23 cellular contexts compared by ENCODE assay signal in the genomic region with DNA sequence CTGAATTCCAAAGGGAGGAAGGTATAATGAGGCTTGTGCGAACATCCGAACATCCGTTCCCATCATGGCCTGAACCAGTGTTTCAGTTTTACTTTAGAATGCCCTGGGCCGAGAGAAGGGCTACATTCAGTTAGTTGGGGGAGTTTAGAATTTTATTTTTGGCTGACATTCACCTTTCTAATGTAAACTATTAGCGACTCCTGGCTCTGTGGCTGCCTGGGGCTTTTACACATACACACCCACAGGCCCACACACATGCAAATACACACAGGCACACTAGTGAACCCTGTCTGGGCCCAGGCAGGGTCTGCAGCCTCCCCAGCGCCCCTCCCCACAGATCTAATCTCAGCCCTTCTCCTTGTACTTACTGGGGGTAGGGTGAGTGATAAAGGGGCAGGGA. TPM values are rescaled to one million over a fixed set of nuclear protein-coding genes. Genes with fewer than 3 reads are reported as not detected.
DNase-seq lines count a peak whose midpoint lies in the region; ATAC-seq, FAIRE-seq and TF ChIP-seq lines count a peak whose summit lies in the region.
"Had no signal": no experiment of that assay in that cellular context is flagged by ENCODE, and none has a peak within 500 bp of the region (broad histone marks: within the 10 kb centered on the region; RNA-seq: fewer than 3 reads in every experiment).

No MANE protein-coding gene starts in this region.

- BruUV-seq in GM12878 (replicated peaks; lab: Mats Ljungman, UMichigan) (no TSS peak), OCI-LY7 (replicated peaks; lab: Mats Ljungman, UMichigan) (no TSS peak)

- CTCF ChIA-PET in GM10248 (lab: Yijun Ruan, JAX): interaction anchor here (1.0 kb wide), 2 partner anchors 9 to 11 kb away, joined by 3 to 5 read pairs; no protein-coding TSS in a partner anchor
- CTCF ChIA-PET in GM12878 (lab: Yijun Ruan, JAX): interaction anchor here (1.0 to 1.2 kb wide), 4 partner anchors 10 to 186 kb away, joined by 3 to 4 read pairs (median 3); no protein-coding TSS in a partner anchor
- CTCF ChIA-PET in OCI-LY7 (lab: Charles Lee; ENCODE audit: unreplicated experiment): no interaction called here

- H3K4me3 ChIP-seq in GM12878 (no peak overlapping the region), OCI-LY7 (ENCODE audit: low read depth, low read length, poor library complexity, severe bottlenecking) (no peak overlapping the region)
- H3K4me3 ChIP-seq: BLaER1 had no signal

- RAD21 ChIA-PET in GM12878 (lab: Charles Lee; ENCODE audit: unreplicated experiment): no interaction called here

- POLR2A ChIA-PET in GM10248 (lab: Yijun Ruan, JAX): no interaction called here
- POLR2A ChIA-PET in GM12878 (lab: Charles Lee): interaction anchor here (1.7 kb wide), 1 partner anchor 29 kb away, joined by 6 read pairs; no protein-coding TSS in a partner anchor
- POLR2A ChIA-PET in OCI-LY7 (lab: Charles Lee): no interaction called here

- H3K27ac Mint-ChIP-seq in neural crest cell (ENCODE audit: unreplicated experiment): no peak overlapping the region

- H3K4me3 Mint-ChIP-seq in neural crest cell: peak overlapping the region; percentile 35
- H3K4me3 Mint-ChIP-seq: CD14-positive monocyte, H9, IgD-negative memory B cell had no signal

- H3K9me3 ChIP-seq in GM12878 (replicated peaks; ENCODE audit: control insufficient read depth, insufficient read depth, low read length) (no peaks in the 10 kb centered on the region), OCI-LY7 (ENCODE audit: low read length) (no peaks in the 10 kb centered on the region)
- H3K9me3 ChIP-seq: BLaER1 had no signal

- no peaks in the 10 kb centered on the region for H3K27me3 ChIP-seq in GM12878 (replicated peaks in 1 of 2; ENCODE audit: control insufficient read depth in 2 of 2, insufficient read depth in 2 of 2, low read length in 1 of 2)

- in situ Hi-C loops in GM13977 (cut with MboI; ENCODE audit: low pct_unique_long_range_greater_than_20kb, low sequenced_read_pairs, unreplicated experiment): no loop called here
- in situ Hi-C loops in GM12878 (cut with MboI): no loop called here

- 23% methylated on average over 6 of the region's 6 CpGs for WGBS in GM12878 (ENCODE audit: insufficient coverage, insufficient replicate concordance, low lambda C conversion rate, missing lambda C conversion rate)

- peaks cover 4% of the 10 kb centered on the region for H3K36me3 Mint-ChIP-seq in neural crest cell (ENCODE audit: low read depth)
- H3K36me3 Mint-ChIP-seq: CD4-positive, alpha-beta memory T cell; IgD-negative memory B cell had no signal

- H3K4me2 ChIP-seq in GM12878 (ENCODE audit: control insufficient read depth, insufficient read depth) (no peak overlapping the region; the same call in 1 of the 2 replicates), OCI-LY7 (ENCODE audit: low read length) (no peak overlapping the region)
- H3K4me2 ChIP-seq: BLaER1 had no signal

- no peaks in the 10 kb centered on the region for H3K9me3 Mint-ChIP-seq in neural crest cell
- H3K9me3 Mint-ChIP-seq: CD14-positive monocyte, H9, IgD-negative memory B cell had no signal

- H2AFZ ChIP-seq in GM12878 (ENCODE audit: control insufficient read depth, low read depth, low read length) (no peak overlapping the region), OCI-LY7 (ENCODE audit: low read length) (no peak overlapping the region)

- no peak for TF ChIP-seq CTCF in GM10248 (IDR thresholded peaks at IDR 0.05; ENCODE audit: control extremely low read depth, extremely low read depth, low read depth, missing control alignments)
- no peak for TF ChIP-seq CTCF in GM13977 (IDR thresholded peaks at IDR 0.05; ENCODE audit: extremely low read depth, insufficient read depth, missing control alignments)
- TF ChIP-seq CTCF in GM12878 (IDR thresholded peaks at IDR 0.05 in 2 of 3, conservative IDR thresholded peaks at IDR 0.05 in 1 of 3; ENCODE audit: control insufficient read depth in 2 of 3, extremely low read depth in 1 of 3, insufficient read depth in 1 of 3, low read depth in 3 of 3, low read length in 3 of 3): no peak
- TF ChIP-seq CTCF in neural crest cell (conservative IDR thresholded peaks at IDR 0.05): no peak
- no peak for TF ChIP-seq CTCF in OCI-LY7 (conservative IDR thresholded peaks at IDR 0.05; ENCODE audit: low read length)

- ATAC-seq in GM12878 (peak; percentile 62), HG02981 (IDR thresholded peaks at IDR 0.05; ENCODE audit: unreplicated experiment) (no peak)

- intact Hi-C loops in GM12878 (cut with micrococcal nuclease; ENCODE audit: unreplicated experiment) (no loop called here), OCI-LY7 (cut with micrococcal nuclease; ENCODE audit: unreplicated experiment) (no loop called here)

- H3K27me3 Mint-ChIP-seq in neural crest cell (ENCODE audit: low read depth): no peaks in the 10 kb centered on the region
- H3K27me3 Mint-ChIP-seq: IgD-negative memory B cell had no signal

- H3K79me2 ChIP-seq in GM12878 (ENCODE audit: control insufficient read depth, insufficient read depth, low read length) (peaks cover 2% of the 10 kb centered on the region), OCI-LY7 (ENCODE audit: insufficient read depth, low read depth, low read length) (peaks cover 5% of the 10 kb centered on the region; the same call in 1 of the 2 replicates)

- FAIRE-seq in GM12878 (lab: Jason Lieb, UNC): no peak
- FAIRE-seq: HTR-8/SVneo had no signal

- SMC1A ChIA-PET in GM12878 (lab: Charles Lee; ENCODE audit: uncharacterized antibody, unreplicated experiment): interaction anchor here (1.4 kb wide), 1 partner anchor 29 kb away, joined by 9 read pairs; no protein-coding TSS in a partner anchor

- H4K20me1 ChIP-seq in GM12878 (ENCODE audit: control insufficient read depth, insufficient read depth) (no peaks in the 10 kb centered on the region), OCI-LY7 (ENCODE audit: insufficient read depth, low read length) (no peaks in the 10 kb centered on the region)
- H4K20me1 ChIP-seq: BLaER1 had no signal

- TF ChIP-seq EP300 in GM12878 (IDR thresholded peaks at IDR 0.05; ENCODE audit: borderline replicate concordance in 1 of 2, control insufficient read depth in 1 of 2, low read depth in 2 of 2, low read length in 2 of 2): peak in 1 of 2 experiments; percentile 41; a peak in 1 of 4 replicates

- H3K9me2 ChIP-seq in OCI-LY7 (ENCODE audit: insufficient read depth, low read length): no peaks in the 10 kb centered on the region

- peaks cover 0 to 2% of the 10 kb centered on the region in 2 experiments; a peak in 2 of 4 replicates for H3K36me3 ChIP-seq in GM12878 (ENCODE audit: control insufficient read depth in 2 of 2, insufficient read depth in 2 of 2, low read length in 1 of 2)
- no peaks in the 10 kb centered on the region for H3K36me3 ChIP-seq in OCI-LY7 (ENCODE audit: insufficient read depth, low read length)

- H3K4me1 ChIP-seq in GM12878 (ENCODE audit: control insufficient read depth, insufficient read depth, low read length) (peaks cover 17% of the 10 kb centered on the region), OCI-LY7 (ENCODE audit: insufficient read depth, low read length, poor library complexity, severe bottlenecking) (peaks cover 20% of the 10 kb centered on the region)

- peaks cover 2% of the 10 kb centered on the region for H3K4me1 Mint-ChIP-seq in neural crest cell

- TF ChIP-seq POLR2A in GM12878 (IDR thresholded peaks at IDR 0.05; ENCODE audit: low read depth, low read length): no peak

- no peak for TF ChIP-seq RAD21 in GM12878 (IDR thresholded peaks at IDR 0.05; ENCODE audit: insufficient read depth, low read depth, low read length)

- H3K27ac ChIP-seq in GM12878 (ENCODE audit: control insufficient read depth, insufficient read depth) (no peak overlapping the region; the same call in 1 of the 2 replicates), OCI-LY7 (ENCODE audit: low read depth, low read length, poor library complexity, severe bottlenecking) (no peak overlapping the region)
- H3K27ac ChIP-seq: BLaER1 had no signal

- DNase-seq in GM10248 (ENCODE audit: extremely low spot score) (peak; percentile 45), GM13977 (ENCODE audit: low spot score) (peak; percentile 66), GM12878 (ENCODE audit: low read depth, low spot score) (no peak), neural crest cell (ENCODE audit: low read depth, low spot score) (no peak), SIG-M5 (lab: John Stamatoyannopoulos, UW) (no peak), OCI-LY7 (ENCODE audit: low spot score) (no peak)
- DNase-seq: 8988T; CD4-positive, alpha-beta memory T cell; DMS153; DMS79; GF-D8; GOT3; H9; Karpas-422; KBM-7 had no signal

- no peak overlapping the region for H3K9ac ChIP-seq in GM12878 (ENCODE audit: control insufficient read depth, insufficient read depth, low read length)
- H3K9ac ChIP-seq: BLaER1 had no signal

RNA-seq across cellular contexts. Expression of gene GAPDHS, which starts 6.1 kb away (rescaled TPM):
- not detected in 2 replicates for total RNA-seq in GM12878 (2013; cell fraction: nucleolus; rRNA removed)
- total RNA-seq in GM12878 (2014; rRNA removed): not detected in 2 replicates
- total RNA-seq in GM12878 (2014; rRNA removed; fragmentation: Illumina TruSeq; extraction: Trizol): not detected in 2 replicates
- not detected in 2 replicates for total RNA-seq in GM12878 (2021)
- polyA plus RNA-seq in GM12878 (2011; ENCODE audit: low read depth): not detected
- 0.08 TPM in 1 of 2 replicates, not detected in the other for polyA plus RNA-seq in GM12878 (2011; rRNA removed)
- 0.06 and 0.07 TPM in 2 replicates for polyA plus RNA-seq in GM12878 (2011; cell fraction: cytosol; rRNA removed)
- not detected in 2 replicates for polyA plus RNA-seq in GM12878 (2011; cell fraction: nucleus; rRNA removed)
- not detected in 2 replicates for polyA plus RNA-seq in GM12878 (2012)
- polyA plus RNA-seq in GM12878 (2014; fragmentation: Illumina TruSeq; extraction: Trizol): not detected in 2 replicates
- not detected for polyA plus RNA-seq in GM12878 (2014; fragmentation: Nextera tagmentation; extraction: Ambion mirVana)
- polyA plus RNA-seq in GM12878 (2014; rRNA removed): not detected in 2 replicates
- polyA plus RNA-seq in GM12878 (2016; fragmentation: Nextera tagmentation; extraction: Ambion mirVana): not detected
- polyA minus RNA-seq in GM12878 (2011; rRNA and poly(A)+ RNA removed): not detected in 2 replicates
- polyA minus RNA-seq in GM12878 (2011; cell fraction: cytosol; rRNA and poly(A)+ RNA removed): not detected in 2 replicates
- not detected in 2 replicates for polyA minus RNA-seq in GM12878 (2011; cell fraction: nucleus; rRNA and poly(A)+ RNA removed)
- not detected in 2 replicates for total RNA-seq in neural crest cell
- total RNA-seq in OCI-LY7 (2014; rRNA removed; shearing (Covaris generic)): not detected in 2 replicates
- not detected in 2 replicates for total RNA-seq in OCI-LY7 (2022)
- total RNA-seq: A673; CD4-positive, alpha-beta memory T cell; H9; HepG2 had no signal
- polyA plus RNA-seq: AG04450; CD14-positive monocyte; CD4-positive, alpha-beta memory T cell; HepG2; IgD-negative memory B cell had no signal

RNA-seq across cellular contexts. Expression of gene TMEM147, which starts 6.1 kb away (rescaled TPM):
- total RNA-seq in GM12878 (2013; cell fraction: nucleolus; rRNA removed): 29.3 and 30.3 TPM in 2 replicates
- 96.9 and 106 TPM in 2 replicates for total RNA-seq in GM12878 (2014; rRNA removed)
- total RNA-seq in GM12878 (2014; rRNA removed; fragmentation: Illumina TruSeq; extraction: Trizol): 54.7 and 55.2 TPM in 2 replicates
- 69.7 and 73.8 TPM in 2 replicates for total RNA-seq in GM12878 (2021)
- 63.1 TPM for polyA plus RNA-seq in GM12878 (2011; ENCODE audit: low read depth)
- 47.2 and 84.8 TPM in 2 replicates for polyA plus RNA-seq in GM12878 (2011; rRNA removed)
- polyA plus RNA-seq in GM12878 (2011; cell fraction: cytosol; rRNA removed): 121 and 147 TPM in 2 replicates
- polyA plus RNA-seq in GM12878 (2011; cell fraction: nucleus; rRNA removed): 70.7 and 89.4 TPM in 2 replicates
- 65.4 and 71.1 TPM in 2 replicates for polyA plus RNA-seq in GM12878 (2012)
- polyA plus RNA-seq in GM12878 (2014; fragmentation: Illumina TruSeq; extraction: Trizol): 69.3 and 71.8 TPM in 2 replicates
- 10 to 100 TPM; 53.4 to 65.3 TPM for polyA plus RNA-seq in GM12878 (2014; fragmentation: Nextera tagmentation; extraction: Ambion mirVana)
- 119 and 131 TPM in 2 replicates for polyA plus RNA-seq in GM12878 (2014; rRNA removed)
- polyA plus RNA-seq in GM12878 (2016; fragmentation: Nextera tagmentation; extraction: Ambion mirVana): 100 to 1,000 TPM; 134 to 145 TPM
- polyA minus RNA-seq in GM12878 (2011; rRNA and poly(A)+ RNA removed): 120 and 127 TPM in 2 replicates
- 29.3 and 32.1 TPM in 2 replicates for polyA minus RNA-seq in GM12878 (2011; cell fraction: cytosol; rRNA and poly(A)+ RNA removed)
- polyA minus RNA-seq in GM12878 (2011; cell fraction: nucleus; rRNA and poly(A)+ RNA removed): 18.0 and 28.3 TPM in 2 replicates
- 95.1 and 105 TPM in 2 replicates for total RNA-seq in neural crest cell
- 83.2 and 85.8 TPM in 2 replicates for total RNA-seq in OCI-LY7 (2014; rRNA removed; shearing (Covaris generic))
- 40.9 and 47.1 TPM in 2 replicates for total RNA-seq in OCI-LY7 (2022)

RNA-seq across cellular contexts. Expression of gene SBSN, which starts 11.2 kb away (rescaled TPM):
- 0.19 TPM in 1 of 2 replicates, not detected in the other for total RNA-seq in GM12878 (2013; cell fraction: nucleolus; rRNA removed)
- total RNA-seq in GM12878 (2014; rRNA removed): not detected in 2 replicates
- not detected in 2 replicates for total RNA-seq in GM12878 (2014; rRNA removed; fragmentation: Illumina TruSeq; extraction: Trizol)
- not detected in 2 replicates for total RNA-seq in GM12878 (2021)
- polyA plus RNA-seq in GM12878 (2011; ENCODE audit: low read depth): not detected
- not detected in 2 replicates for polyA plus RNA-seq in GM12878 (2011; rRNA removed)
- not detected in 2 replicates for polyA plus RNA-seq in GM12878 (2011; cell fraction: cytosol; rRNA removed)
- 0.25 TPM in 1 of 2 replicates, not detected in the other for polyA plus RNA-seq in GM12878 (2011; cell fraction: nucleus; rRNA removed)
- 0.18 and 0.32 TPM in 2 replicates for polyA plus RNA-seq in GM12878 (2012)
- not detected in 2 replicates for polyA plus RNA-seq in GM12878 (2014; fragmentation: Illumina TruSeq; extraction: Trizol)
- polyA plus RNA-seq in GM12878 (2014; fragmentation: Nextera tagmentation; extraction: Ambion mirVana): not detected
- 0.09 TPM in 1 of 2 replicates, not detected in the other for polyA plus RNA-seq in GM12878 (2014; rRNA removed)
- not detected for polyA plus RNA-seq in GM12878 (2016; fragmentation: Nextera tagmentation; extraction: Ambion mirVana)
- polyA minus RNA-seq in GM12878 (2011; rRNA and poly(A)+ RNA removed): not detected in 2 replicates
- polyA minus RNA-seq in GM12878 (2011; cell fraction: cytosol; rRNA and poly(A)+ RNA removed): not detected in 2 replicates
- polyA minus RNA-seq in GM12878 (2011; cell fraction: nucleus; rRNA and poly(A)+ RNA removed): not detected in 2 replicates
- total RNA-seq in neural crest cell: 0.20 and 0.21 TPM in 2 replicates
- total RNA-seq in OCI-LY7 (2014; rRNA removed; shearing (Covaris generic)): not detected in 2 replicates
- not detected in 2 replicates for total RNA-seq in OCI-LY7 (2022)
- total RNA-seq: A673; CD4-positive, alpha-beta memory T cell; HepG2 had no signal
- polyA plus RNA-seq: CD14-positive monocyte; CD4-positive, alpha-beta memory T cell; HepG2; IgD-negative memory B cell had no signal

RNA-seq across cellular contexts. Expression of gene ATP4A, which starts 24.1 kb away (rescaled TPM):
- total RNA-seq in GM12878 (2013; cell fraction: nucleolus; rRNA removed): 5.0 and 5.2 TPM in 2 replicates
- 0.11 TPM in 2 replicates for total RNA-seq in GM12878 (2014; rRNA removed)
- not detected in 2 replicates for total RNA-seq in GM12878 (2014; rRNA removed; fragmentation: Illumina TruSeq; extraction: Trizol)
- total RNA-seq in GM12878 (2021): 0.16 and 0.18 TPM in 2 replicates
- 1.3 TPM for polyA plus RNA-seq in GM12878 (2011; ENCODE audit: low read depth)
- polyA plus RNA-seq in GM12878 (2011; rRNA removed): 0.69 and 1.5 TPM in 2 replicates
- polyA plus RNA-seq in GM12878 (2011; cell fraction: cytosol; rRNA removed): 1.2 and 3.4 TPM in 2 replicates
- 34.3 and 44.4 TPM in 2 replicates for polyA plus RNA-seq in GM12878 (2011; cell fraction: nucleus; rRNA removed)
- polyA plus RNA-seq in GM12878 (2012): 2.2 and 2.3 TPM in 2 replicates
- 0.03 and 0.11 TPM in 2 replicates for polyA plus RNA-seq in GM12878 (2014; fragmentation: Illumina TruSeq; extraction: Trizol)
- polyA plus RNA-seq in GM12878 (2014; fragmentation: Nextera tagmentation; extraction: Ambion mirVana): under 1 TPM in 1 of 2 experiments, not detected in 1; 0.04 TPM
- polyA plus RNA-seq in GM12878 (2014; rRNA removed): 0.09 and 0.20 TPM in 2 replicates
- under 1 TPM in 1 of 2 experiments, not detected in 1; 0.13 TPM for polyA plus RNA-seq in GM12878 (2016; fragmentation: Nextera tagmentation; extraction: Ambion mirVana)
- 0.88 and 0.93 TPM in 2 replicates for polyA minus RNA-seq in GM12878 (2011; rRNA and poly(A)+ RNA removed)
- not detected in 2 replicates for polyA minus RNA-seq in GM12878 (2011; cell fraction: cytosol; rRNA and poly(A)+ RNA removed)
- polyA minus RNA-seq in GM12878 (2011; cell fraction: nucleus; rRNA and poly(A)+ RNA removed): 1.7 and 2.1 TPM in 2 replicates
- not detected in 2 replicates for total RNA-seq in neural crest cell
- total RNA-seq in OCI-LY7 (2014; rRNA removed; shearing (Covaris generic)): 0.15 and 0.92 TPM in 2 replicates
- 0.33 and 0.36 TPM in 2 replicates for total RNA-seq in OCI-LY7 (2022)
- total RNA-seq: A673; CD4-positive, alpha-beta memory T cell had no signal
- polyA plus RNA-seq: AG04450; CD14-positive monocyte; CD4-positive, alpha-beta memory T cell; IgD-negative memory B cell had no signal

RNA-seq across cellular contexts. Expression of gene DMKN, which starts 25.9 kb away (rescaled TPM):
- 230 and 233 TPM in 2 replicates for total RNA-seq in GM12878 (2013; cell fraction: nucleolus; rRNA removed)
- total RNA-seq in GM12878 (2014; rRNA removed) (59.5 and 68.0 TPM in 2 replicates), GM12878 (2014; rRNA removed; fragmentation: Illumina TruSeq; extraction: Trizol) (52.6 and 61.3 TPM in 2 replicates), GM12878 (2021) (57.8 and 64.9 TPM in 2 replicates), neural crest cell (not detected in 2 replicates), OCI-LY7 (2022) (not detected in 2 replicates)
- 52.3 TPM for polyA plus RNA-seq in GM12878 (2011; ENCODE audit: low read depth)
- polyA plus RNA-seq in GM12878 (2011; rRNA removed) (60.7 and 72.5 TPM in 2 replicates), GM12878 (2014; fragmentation: Illumina TruSeq; extraction: Trizol) (90.7 and 102 TPM in 2 replicates), GM12878 (2014; fragmentation: Nextera tagmentation; extraction: Ambion mirVana) (10 to 100 TPM; 36.4 to 43.3 TPM), GM12878 (2014; rRNA removed) (87.8 and 114 TPM in 2 replicates), GM12878 (2016; fragmentation: Nextera tagmentation; extraction: Ambion mirVana) (10 to 100 TPM; 57.8 to 65.9 TPM)
- 78.7 and 92.1 TPM in 2 replicates for polyA plus RNA-seq in GM12878 (2011; cell fraction: cytosol; rRNA removed)
- polyA plus RNA-seq in GM12878 (2011; cell fraction: nucleus; rRNA removed): 118 and 167 TPM in 2 replicates
- 23.7 and 29.9 TPM in 2 replicates for polyA plus RNA-seq in GM12878 (2012)
- polyA minus RNA-seq in GM12878 (2011; rRNA and poly(A)+ RNA removed): 16.8 and 29.2 TPM in 2 replicates
- 10.3 and 13.2 TPM in 2 replicates for polyA minus RNA-seq in GM12878 (2011; cell fraction: cytosol; rRNA and poly(A)+ RNA removed)
- 28.0 and 32.9 TPM in 2 replicates for polyA minus RNA-seq in GM12878 (2011; cell fraction: nucleus; rRNA and poly(A)+ RNA removed)
- total RNA-seq in OCI-LY7 (2014; rRNA removed; shearing (Covaris generic)): not detected in 2 replicates
- total RNA-seq: A673 had no signal
- polyA plus RNA-seq: CD14-positive monocyte had no signal

Comparison
In these comparisons a context has a peak if more than half of its experiments do, and no peak if none do; other contexts are left out.
1. DNase-seq: peak in GM10248 (single experiment) and GM13977 (single experiment); none in GM12878 (single experiment), neural crest cell (single experiment), SIG-M5 (single experiment) and OCI-LY7 (single experiment).